1 cellular context compared by ENCODE assay signal in genomic region chr4:184408021-184408710, GRCh38.
TF ChIP-seq lines count a peak whose summit lies in the region.

No MANE protein-coding gene starts in this region.

TF ChIP-seq in GM23338, 12 proteins besides CTCF, POLR2A, EP300 and RAD21 (continued from another document):
- TF ChIP-seq ZNF462 (CRISPR knock-in tag; IDR thresholded peaks at IDR 0.05) (no peak), REST (IDR thresholded peaks at IDR 0.05; ENCODE audit: unreplicated experiment) (no peak)
